8 cellular contexts compared by ENCODE assay signal in genomic region chr2:195498176-195498575, GRCh38.
DNase-seq lines count a peak whose midpoint lies in the region; ATAC-seq and TF ChIP-seq lines count a peak whose summit lies in the region.

No MANE protein-coding gene starts in this region.

- H3K27ac Mint-ChIP-seq in natural killer cell treated with Interleukin-12 subunit alpha and Interleukin-12 subunit beta and Interleukin-15 and Interleukin-18, amount 100 ng/mL, for 72 hours = peak overlapping the region; percentile 37 to 41

- no peak overlapping the region for H3K27ac ChIP-seq in colonic mucosa

- no peaks in the 10 kb centered on the region for H3K9me3 ChIP-seq in colonic mucosa

- H3K4me3 ChIP-seq in GM12875 (ENCODE audit: low read depth, low read length) (no peak overlapping the region), colonic mucosa (no peak overlapping the region)

- H3K9me3 Mint-ChIP-seq in natural killer cell treated with Interleukin-12 subunit alpha and Interleukin-12 subunit beta and Interleukin-15 and Interleukin-18, amount 100 ng/mL, for 72 hours = no peaks in the 10 kb centered on the region

- H3K36me3 ChIP-seq in colonic mucosa = no peaks in the 10 kb centered on the region

- H3K27me3 Mint-ChIP-seq in natural killer cell treated with Interleukin-12 subunit alpha and Interleukin-12 subunit beta and Interleukin-15 and Interleukin-18, amount 100 ng/mL, for 72 hours = no peaks in the 10 kb centered on the region

- no peaks in the 10 kb centered on the region for H3K4me1 ChIP-seq in colonic mucosa

- H3K4me1 Mint-ChIP-seq in natural killer cell treated with Interleukin-12 subunit alpha and Interleukin-12 subunit beta and Interleukin-15 and Interleukin-18, amount 100 ng/mL, for 72 hours (ENCODE audit: low read depth in 2 of 2) = peaks cover 28 to 35% of the 10 kb centered on the region in 2 donors

- DNase-seq in UCSD-AML1 (lab: John Stamatoyannopoulos, UW; ENCODE audit: unreplicated experiment) (peak; percentile 14), colonic mucosa (peak; percentile 48), NCI-H774 (lab: John Stamatoyannopoulos, UW) (no peak), NCI-H1694 treated with DMSO at 0.1 percent for 48 hours (lab: John Stamatoyannopoulos, UW) (no peak)
- no peak for DNase-seq in natural killer cell treated with Interleukin-12 subunit alpha and Interleukin-12 subunit beta and Interleukin-15 and Interleukin-18, amount 100 ng/mL, for 72 hours (ENCODE audit: low spot score)

- no peaks in the 10 kb centered on the region for H3K27me3 ChIP-seq in colonic mucosa

- no peak overlapping the region for H3K4me3 Mint-ChIP-seq in natural killer cell treated with Interleukin-12 subunit alpha and Interleukin-12 subunit beta and Interleukin-15 and Interleukin-18, amount 100 ng/mL, for 72 hours

- no peak overlapping the region for H3K9ac ChIP-seq in colonic mucosa (ENCODE audit: low read depth in 2 of 2, low read length in 2 of 2)

- TF ChIP-seq CTCF in GM12875 (IDR thresholded peaks at IDR 0.05; ENCODE audit: borderline replicate concordance, insufficient read depth, low read depth, low read length) (peak; percentile 36; the same call in 1 of the 2 replicates), colonic mucosa (IDR thresholded peaks at IDR 0.05) (peak; percentile 15)

- intact Hi-C loops in colonic mucosa (cut with DNase I) = no loop called here

- ATAC-seq in HG02852 (IDR thresholded peaks at IDR 0.05; ENCODE audit: unreplicated experiment) = peak; percentile 64
- no peak for ATAC-seq in natural killer cell treated with Interleukin-12 subunit alpha and Interleukin-12 subunit beta and Interleukin-15 and Interleukin-18, amount 100 ng/mL, for 72 hours
- ATAC-seq in HG02884 (IDR thresholded peaks at IDR 0.05; ENCODE audit: unreplicated experiment) = no peak

- peaks cover 10% of the 10 kb centered on the region for H3K36me3 Mint-ChIP-seq in natural killer cell treated with Interleukin-12 subunit alpha and Interleukin-12 subunit beta and Interleukin-15 and Interleukin-18, amount 100 ng/mL, for 72 hours

Comparison
In these comparisons a context has a peak if more than half of its experiments do, and no peak if none do; other contexts are left out.
1. DNase-seq: peak in UCSD-AML1 (single experiment) and colonic mucosa (single experiment); none in natural killer cell treated with Interleukin-12 subunit alpha and Interleukin-12 subunit beta and Interleukin-15 and Interleukin-18, amount 100 ng/mL, for 72 hours (single experiment), NCI-H774 (single experiment) and NCI-H1694 treated with DMSO at 0.1 percent for 48 hours (single experiment).